ENCODE assay signal across 9 cellular contexts in genomic region chr2:75416420-75417342, GRCh38.
DNase-seq lines count a peak whose midpoint lies in the region; ATAC-seq and TF ChIP-seq lines count a peak whose summit lies in the region.
"Had no signal": no experiment of that assay in that cellular context is flagged by ENCODE, and none has a peak within 500 bp of the region (broad histone marks: within the 10 kb centered on the region; RNA-seq: fewer than 3 reads in every experiment).

No MANE protein-coding gene starts in this region.

- 38% methylated on average over 5 of the region's 5 CpGs for WGBS in suprapubic skin

- ATAC-seq in GM19438 (IDR thresholded peaks at IDR 0.05; ENCODE audit: low read depth, unreplicated experiment) (peak; percentile 74), HG03342 (IDR thresholded peaks at IDR 0.05; ENCODE audit: unreplicated experiment) (peak; percentile 84)
- ATAC-seq: PC-3 had no signal

- no peak overlapping the region for H3K27ac Mint-ChIP-seq in Caco-2 (ENCODE audit: unreplicated experiment)
- H3K27ac Mint-ChIP-seq in activated CD4-positive, alpha-beta memory T cell treated with anti-CD3 and anti-CD28 coated beads, Interleukin-2, amount 10 ng/mL, durations not matched to agents 7 days and 5 days, result no peak overlapping the region

- no peaks in the 10 kb centered on the region for H3K4me1 Mint-ChIP-seq in Caco-2 (ENCODE audit: low read depth, unreplicated experiment)
- no peaks in the 10 kb centered on the region for H3K4me1 Mint-ChIP-seq in activated CD4-positive, alpha-beta memory T cell treated with anti-CD3 and anti-CD28 coated beads, Interleukin-2, amount 10 ng/mL, durations not matched to agents 7 days and 5 days

- no peak for TF ChIP-seq CTCF in Caco-2 (IDR thresholded peaks at IDR 0.05; ENCODE audit: insufficient read depth in 1 of 2, low read depth in 1 of 2, low read length in 1 of 2, severe bottlenecking in 1 of 2, unreplicated experiment in 1 of 2)
- no peak for TF ChIP-seq CTCF in suprapubic skin (IDR thresholded peaks at IDR 0.05)

- H3K9me3 ChIP-seq in Caco-2 (no peaks in the 10 kb centered on the region), suprapubic skin (no peaks in the 10 kb centered on the region)

- H3K9me3 Mint-ChIP-seq in Caco-2 (ENCODE audit: unreplicated experiment), result no peaks in the 10 kb centered on the region
- no peaks in the 10 kb centered on the region for H3K9me3 Mint-ChIP-seq in activated CD4-positive, alpha-beta memory T cell treated with anti-CD3 and anti-CD28 coated beads, Interleukin-2, amount 10 ng/mL, durations not matched to agents 7 days and 5 days

- CTCF ChIA-PET in Caco-2 (lab: Charles Lee), result no interaction called here
- CTCF ChIA-PET in activated CD4-positive, alpha-beta memory T cell treated with anti-CD3 and anti-CD28 coated beads, Interleukin-2, amount 10 ng/mL, durations not matched to agents 7 days and 5 days (lab: Charles Lee), result no interaction called here

- BruUV-seq in Caco-2 (replicated peaks; lab: Mats Ljungman, UMichigan), result no TSS peak

- H3K4me1 ChIP-seq in Caco-2 (0 out of 2 replicates have a peak, but pooled peaks cover 8% of the 10 kb centered on the region), suprapubic skin (no peaks in the 10 kb centered on the region)

- peak overlapping the region; percentile 8 for H3K4me3 Mint-ChIP-seq in Caco-2 (ENCODE audit: unreplicated experiment)
- H3K4me3 Mint-ChIP-seq in activated CD4-positive, alpha-beta memory T cell treated with anti-CD3 and anti-CD28 coated beads, Interleukin-2, amount 10 ng/mL, durations not matched to agents 7 days and 5 days, result no peak overlapping the region

- no peak overlapping the region for H3K27ac ChIP-seq in suprapubic skin

- H3K36me3 ChIP-seq in Caco-2 (ENCODE audit: control insufficient read depth, insufficient read depth, low read length) (no peaks in the 10 kb centered on the region), suprapubic skin (no peaks in the 10 kb centered on the region)

- intact Hi-C loops in Caco-2 (cut with micrococcal nuclease; ENCODE audit: unreplicated experiment), result no loop called here

- H3K27me3 ChIP-seq in Caco-2 (replicated peaks; ENCODE audit: control insufficient read depth, insufficient read depth, low read length), result no peaks in the 10 kb centered on the region
- H3K27me3 ChIP-seq in suprapubic skin, result no peaks in the 10 kb centered on the region

- H3K36me3 Mint-ChIP-seq in Caco-2 (ENCODE audit: insufficient read depth, unreplicated experiment), result no peaks in the 10 kb centered on the region
- no peaks in the 10 kb centered on the region for H3K36me3 Mint-ChIP-seq in activated CD4-positive, alpha-beta memory T cell treated with anti-CD3 and anti-CD28 coated beads, Interleukin-2, amount 10 ng/mL, durations not matched to agents 7 days and 5 days (ENCODE audit: low read depth)

- no peak for TF ChIP-seq EP300 in suprapubic skin (IDR thresholded peaks at IDR 0.05)

- TF ChIP-seq POLR2A in erythroblast (IDR thresholded peaks at IDR 0.05; ENCODE audit: low read length), result no peak
- no peak for TF ChIP-seq POLR2A in suprapubic skin (IDR thresholded peaks at IDR 0.05)

- DNase-seq in Caco-2 (no peak), erythroblast (lab: John Stamatoyannopoulos, UW) (peak; percentile 6 to 28), NCI-H1436 (lab: John Stamatoyannopoulos, UW) (no peak), suprapubic skin (ENCODE audit: low spot score in 2 of 2) (no peak), CD1c-positive myeloid dendritic cell (ENCODE audit: extremely low spot score) (no peak)
- DNase-seq in activated CD4-positive, alpha-beta memory T cell treated with anti-CD3 and anti-CD28 coated beads, Interleukin-2, amount 10 ng/mL, durations not matched to agents 7 days and 5 days, result no peak
- DNase-seq: PC-3 had no signal

- peaks cover 4% of the 10 kb centered on the region for H3K27me3 Mint-ChIP-seq in Caco-2 (ENCODE audit: insufficient read depth, unreplicated experiment)
- peaks cover 21% of the 10 kb centered on the region for H3K27me3 Mint-ChIP-seq in activated CD4-positive, alpha-beta memory T cell treated with anti-CD3 and anti-CD28 coated beads, Interleukin-2, amount 10 ng/mL, durations not matched to agents 7 days and 5 days

- H3K4me3 ChIP-seq in Caco-2 (ENCODE audit: low read depth, low read length) (no peak overlapping the region), suprapubic skin (no peak overlapping the region)

- POLR2A ChIA-PET in Caco-2 (lab: Charles Lee), result no interaction called here
- POLR2A ChIA-PET in activated CD4-positive, alpha-beta memory T cell treated with anti-CD3 and anti-CD28 coated beads, Interleukin-2, amount 10 ng/mL, durations not matched to agents 7 days and 5 days (lab: Charles Lee), result no interaction called here

Comparison
In these comparisons a context has a peak if more than half of its experiments do, and no peak if none do; other contexts are left out.
1. DNase-seq: peak in erythroblast (2 of 2); none in Caco-2 (0 of 2), NCI-H1436 (single experiment), activated CD4-positive, alpha-beta memory T cell treated with anti-CD3 and anti-CD28 coated beads, Interleukin-2, amount 10 ng/mL, durations not matched to agents 7 days and 5 days (single experiment), suprapubic skin (0 of 2) and CD1c-positive myeloid dendritic cell (single experiment).